Comparison of ENCODE assay signal across 38 cellular contexts in the genomic region with DNA sequence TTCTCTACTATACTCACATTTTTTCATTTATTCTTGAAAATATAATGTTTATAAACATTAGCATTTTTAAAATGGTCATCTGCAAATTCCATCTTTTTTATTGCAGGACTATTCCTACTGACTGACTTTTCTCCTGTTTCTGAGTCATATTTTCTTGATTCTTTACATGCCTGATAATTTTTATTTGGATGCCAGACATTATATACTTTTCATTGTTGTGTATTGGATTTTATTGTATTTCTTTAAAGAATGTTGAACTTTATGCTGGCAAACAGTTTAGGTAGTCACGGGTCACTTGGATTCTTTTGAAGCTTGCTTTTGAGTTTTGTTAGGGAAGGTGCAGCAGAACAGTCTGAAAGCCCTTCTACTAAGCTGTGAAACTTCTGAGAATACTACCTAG.
"Had no signal": no experiment of that assay in that cellular context is flagged by ENCODE, and none has a peak within 500 bp of the region (broad histone marks: within the 10 kb centered on the region; RNA-seq: fewer than 3 reads in every experiment).

No MANE protein-coding gene starts in this region.

- H3K9me3 ChIP-seq: ascending aorta had no signal

- H3K27me3 Mint-ChIP-seq: activated B cell treated with CpG ODN at 0.5 μM for 24 hours; activated CD4-positive, alpha-beta memory T cell treated with anti-CD3 and anti-CD28 coated beads for 36 hours; activated T-helper 17 cell treated with anti-CD3 and anti-CD28 coated beads, Interleukin-2, amount 50 U/mL, for 72 hours had no signal

- H3K27me3 ChIP-seq: ascending aorta, cardiac muscle cell had no signal

- H3K4me3 ChIP-seq: ascending aorta, cardiac muscle cell had no signal

- H3K27ac Mint-ChIP-seq: activated B cell treated with CpG ODN at 0.5 μM for 24 hours; activated CD4-positive, alpha-beta memory T cell treated with anti-CD3 and anti-CD28 coated beads for 36 hours; activated CD4-positive, alpha-beta T cell treated with anti-CD3 and anti-CD28 coated beads, Interleukin-2, amount 10 ng/mL, durations not matched to agents 24 days and 14 days; activated CD8-positive, alpha-beta T cell treated with anti-CD3 and anti-CD28 coated beads for 36 hours; activated naive CD4-positive, alpha-beta T cell treated with anti-CD3 and anti-CD28 coated beads for 36 hours; activated naive CD4-positive, alpha-beta T cell treated with anti-CD3 and anti-CD28 coated beads, Interleukin-2, amount 50 U/mL, for 72 hours; activated naive CD8-positive, alpha-beta T cell treated with anti-CD3 and anti-CD28 coated beads, Interleukin-2, amount 10 ng/mL, durations not matched to agents 7 days and 5 days; activated naive CD8-positive, alpha-beta T cell treated with anti-CD3 and anti-CD28 coated beads, Interleukin-2, amount 50 U/mL, for 24 hours; activated T-cell treated with anti-CD3 and anti-CD28 coated beads, Interleukin-2, amount 50 U/mL, for 72 hours; activated T-helper 1 cell treated with anti-CD3 and anti-CD28 coated beads, Interleukin-12 subunit alpha, Interleukin-12 subunit beta, Interleukin-2, Interleukin-4 antibody, amounts not matched to agents 30 ng/mL and 10 ng/mL and 1 ng/mL, durations not matched to agents 14 hours and 24 hours and 36 hours; activated T-helper 17 cell treated with anti-CD3 and anti-CD28 coated beads, Interleukin-2, amount 50 U/mL, for 72 hours; brain; T-helper 1 cell treated with Interleukin-12 subunit alpha and Interleukin-12 subunit beta and Interleukin-4 antibody, amounts not matched to agents 30 μg/mL and 1 μg/mL, for 36 hours; T-helper 2 cell treated with Interferon-gamma antibody and Interleukin-4, amounts not matched to agents 5 μg/mL and 100 μg/mL, for 36 hours had no signal

- H3K9me3 Mint-ChIP-seq: activated B cell treated with CpG ODN at 0.5 μM for 24 hours; activated CD4-positive, alpha-beta memory T cell treated with anti-CD3 and anti-CD28 coated beads for 36 hours; activated CD4-positive, alpha-beta T cell treated with anti-CD3 and anti-CD28 coated beads, Interleukin-2, amount 10 ng/mL, durations not matched to agents 24 days and 14 days; activated CD8-positive, alpha-beta T cell treated with anti-CD3 and anti-CD28 coated beads for 36 hours; activated naive CD4-positive, alpha-beta T cell treated with anti-CD3 and anti-CD28 coated beads for 36 hours; activated naive CD4-positive, alpha-beta T cell treated with anti-CD3 and anti-CD28 coated beads, Interleukin-2, amount 50 U/mL, for 72 hours; activated naive CD8-positive, alpha-beta T cell treated with anti-CD3 and anti-CD28 coated beads, Interleukin-2, amount 10 ng/mL, durations not matched to agents 7 days and 5 days; activated naive CD8-positive, alpha-beta T cell treated with anti-CD3 and anti-CD28 coated beads, Interleukin-2, amount 50 U/mL, for 24 hours; activated T-cell treated with anti-CD3 and anti-CD28 coated beads, Interleukin-2, amount 50 U/mL, for 4 hours; activated T-cell treated with anti-CD3 and anti-CD28 coated beads, Interleukin-2, amount 50 U/mL, for 72 hours; activated T-helper 1 cell treated with anti-CD3 and anti-CD28 coated beads, Interleukin-12 subunit alpha, Interleukin-12 subunit beta, Interleukin-2, Interleukin-4 antibody, amounts not matched to agents 30 ng/mL and 10 ng/mL and 1 ng/mL, durations not matched to agents 14 hours and 24 hours and 36 hours; activated T-helper 17 cell treated with anti-CD3 and anti-CD28 coated beads, Interleukin-2, amount 50 U/mL, for 72 hours; central memory CD8-positive, alpha-beta T cell; T-helper 1 cell treated with Interleukin-12 subunit alpha and Interleukin-12 subunit beta and Interleukin-4 antibody, amounts not matched to agents 30 μg/mL and 1 μg/mL, for 36 hours; T-helper 2 cell treated with Interferon-gamma antibody and Interleukin-4, amounts not matched to agents 5 μg/mL and 100 μg/mL, for 36 hours had no signal

- H3K4me3 Mint-ChIP-seq: activated B cell treated with CpG ODN at 0.5 μM for 24 hours; activated CD4-positive, alpha-beta memory T cell treated with anti-CD3 and anti-CD28 coated beads for 36 hours; activated CD4-positive, alpha-beta T cell treated with anti-CD3 and anti-CD28 coated beads, Interleukin-2, amount 10 ng/mL, durations not matched to agents 24 days and 14 days; activated CD8-positive, alpha-beta T cell treated with anti-CD3 and anti-CD28 coated beads for 36 hours; activated naive CD4-positive, alpha-beta T cell treated with anti-CD3 and anti-CD28 coated beads for 36 hours; activated naive CD8-positive, alpha-beta T cell treated with anti-CD3 and anti-CD28 coated beads, Interleukin-2, amount 10 ng/mL, durations not matched to agents 7 days and 5 days; activated naive CD8-positive, alpha-beta T cell treated with anti-CD3 and anti-CD28 coated beads, Interleukin-2, amount 50 U/mL, for 24 hours; activated T-cell treated with anti-CD3 and anti-CD28 coated beads, Interleukin-2, amount 50 U/mL, for 4 hours; activated T-cell treated with anti-CD3 and anti-CD28 coated beads, Interleukin-2, amount 50 U/mL, for 72 hours; activated T-helper 1 cell treated with anti-CD3 and anti-CD28 coated beads, Interleukin-12 subunit alpha, Interleukin-12 subunit beta, Interleukin-2, Interleukin-4 antibody, amounts not matched to agents 30 ng/mL and 10 ng/mL and 1 ng/mL, durations not matched to agents 14 hours and 24 hours and 36 hours; activated T-helper 17 cell treated with anti-CD3 and anti-CD28 coated beads, Interleukin-2, amount 50 U/mL, for 72 hours; brain; central memory CD8-positive, alpha-beta T cell; T-helper 1 cell treated with Interleukin-12 subunit alpha and Interleukin-12 subunit beta and Interleukin-4 antibody, amounts not matched to agents 30 μg/mL and 1 μg/mL, for 36 hours; T-helper 2 cell treated with Interferon-gamma antibody and Interleukin-4, amounts not matched to agents 5 μg/mL and 100 μg/mL, for 36 hours had no signal

- DNase-seq: activated B cell treated with CpG ODN at 0.5 μM for 24 hours; activated CD4-positive, alpha-beta memory T cell treated with anti-CD3 and anti-CD28 coated beads for 36 hours; activated CD4-positive, alpha-beta T cell treated with anti-CD3 and anti-CD28 coated beads for 4 hours; activated CD4-positive, alpha-beta T cell treated with anti-CD3 and anti-CD28 coated beads, Interleukin-2, amount 10 ng/mL, durations not matched to agents 24 days and 14 days; activated CD4-positive, alpha-beta T cell treated with anti-CD3 and anti-CD28 coated beads, Interleukin-2, amount 50 U/mL, for 1 hour; activated CD4-positive, alpha-beta T cell treated with anti-CD3 and anti-CD28 coated beads, Interleukin-2, amount 50 U/mL, for 4 hours; activated CD4-positive, CD25-positive, alpha-beta regulatory T cell treated with anti-CD3 and anti-CD28 coated beads, Interleukin-2, amount 50 U/mL, for 72 hours; activated CD8-positive, alpha-beta memory T cell treated with anti-CD3 and anti-CD28 coated beads, Interleukin-2, amount 50 U/mL, for 4 hours; activated CD8-positive, alpha-beta T cell treated with anti-CD3 and anti-CD28 coated beads for 36 hours; activated effector memory CD4-positive, alpha-beta T cell treated with anti-CD3 and anti-CD28 coated beads, Interleukin-2, amount 50 U/mL, for 16 hours; activated gamma-delta T cell treated with Interleukin-2 at 50 U/mL for 16 hours; activated naive CD4-positive, alpha-beta T cell; activated naive CD4-positive, alpha-beta T cell treated with anti-CD3 and anti-CD28 coated beads for 36 hours; activated naive CD4-positive, alpha-beta T cell treated with anti-CD3 and anti-CD28 coated beads, Interleukin-2, amount 50 U/mL, for 16 hours; activated naive CD8-positive, alpha-beta T cell treated with anti-CD3 and anti-CD28 coated beads, Interleukin-2, amount 10 ng/mL, durations not matched to agents 7 days and 5 days; activated naive CD8-positive, alpha-beta T cell treated with anti-CD3 and anti-CD28 coated beads, Interleukin-2, amount 50 U/mL, for 24 hours; activated T-cell treated with anti-CD3 and anti-CD28 coated beads for 4 hours; activated T-cell treated with anti-CD3 and anti-CD28 coated beads, Interleukin-2, amount 50 U/mL, for 1 hour; activated T-cell treated with anti-CD3 and anti-CD28 coated beads, Interleukin-2, amount 50 U/mL, for 4 hours; activated T-cell treated with anti-CD3 and anti-CD28 coated beads, Interleukin-2, amount 50 U/mL, for 72 hours; amygdala; anterior cingulate cortex; caudate nucleus; cerebellar nuclear complex; T-helper 2 cell; T-helper 9 cell had no signal

- H3K36me3 ChIP-seq: ascending aorta, cardiac muscle cell had no signal

- FAIRE-seq: bronchial epithelial cell, TTC549 had no signal

- H3K4me1 ChIP-seq: ascending aorta had no signal

- ATAC-seq: activated CD8-positive, alpha-beta T cell treated with anti-CD3 and anti-CD28 coated beads for 36 hours; activated naive CD4-positive, alpha-beta T cell treated with anti-CD3 and anti-CD28 coated beads, Interleukin-2, amount 50 U/mL, for 72 hours; activated naive CD8-positive, alpha-beta T cell treated with anti-CD3 and anti-CD28 coated beads, Interleukin-2, amount 50 U/mL, for 24 hours; activated T-cell treated with anti-CD3 and anti-CD28 coated beads, Interleukin-2, amount 50 U/mL, for 4 hours; activated T-cell treated with anti-CD3 and anti-CD28 coated beads, Interleukin-2, amount 50 U/mL, for 72 hours; activated T-helper 17 cell treated with anti-CD3 and anti-CD28 coated beads, Interleukin-2, amount 50 U/mL, for 72 hours had no signal

- H3K4me1 Mint-ChIP-seq: activated B cell treated with CpG ODN at 0.5 μM for 24 hours; activated CD4-positive, alpha-beta T cell treated with anti-CD3 and anti-CD28 coated beads, Interleukin-2, amount 10 ng/mL, durations not matched to agents 24 days and 14 days; activated naive CD8-positive, alpha-beta T cell treated with anti-CD3 and anti-CD28 coated beads, Interleukin-2, amount 10 ng/mL, durations not matched to agents 7 days and 5 days; activated naive CD8-positive, alpha-beta T cell treated with anti-CD3 and anti-CD28 coated beads, Interleukin-2, amount 50 U/mL, for 24 hours; activated T-helper 17 cell treated with anti-CD3 and anti-CD28 coated beads, Interleukin-2, amount 50 U/mL, for 72 hours; brain; central memory CD8-positive, alpha-beta T cell had no signal

- H3K36me3 Mint-ChIP-seq: activated CD4-positive, alpha-beta memory T cell treated with anti-CD3 and anti-CD28 coated beads for 36 hours; activated naive CD4-positive, alpha-beta T cell treated with anti-CD3 and anti-CD28 coated beads, Interleukin-2, amount 50 U/mL, for 72 hours; activated naive CD8-positive, alpha-beta T cell treated with anti-CD3 and anti-CD28 coated beads, Interleukin-2, amount 10 ng/mL, durations not matched to agents 7 days and 5 days had no signal

- H3K27ac ChIP-seq: ascending aorta, cardiac muscle cell, VCaP had no signal
